Comparison of ENCODE assay signal across 8 cellular contexts in the genomic region with DNA sequence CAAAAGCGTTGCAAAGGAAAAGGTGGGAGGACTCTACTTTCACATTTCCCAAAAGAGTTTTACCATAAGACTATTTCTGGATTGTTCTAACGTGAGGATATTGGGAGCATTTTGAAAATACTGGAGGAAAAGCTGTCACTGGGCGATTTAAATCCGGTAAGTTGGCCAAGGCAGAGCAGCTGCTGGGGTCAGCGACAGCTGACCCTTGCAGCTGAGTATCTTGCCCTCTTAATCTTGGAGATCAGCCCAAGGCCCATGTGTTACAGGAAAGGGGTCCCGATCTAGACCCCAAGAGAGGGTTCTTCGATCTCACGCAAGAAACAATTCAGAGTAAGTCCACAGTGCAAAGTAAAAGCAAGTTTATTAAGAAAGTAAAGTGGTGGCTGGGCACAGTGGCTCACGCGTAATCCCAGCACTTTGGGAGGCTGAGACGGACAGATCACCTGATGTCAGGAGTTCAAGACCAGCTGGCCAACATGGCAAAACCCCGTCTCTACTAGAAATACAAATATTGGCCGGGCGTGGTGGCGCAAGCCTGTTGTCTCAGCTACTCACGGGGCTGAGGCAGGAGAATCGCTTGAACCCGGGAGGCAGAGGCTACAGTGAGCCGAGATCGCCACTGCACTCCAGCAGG. TPM values are rescaled to one million over a fixed set of nuclear protein-coding genes. Genes with fewer than 3 reads are reported as not detected.
DNase-seq lines count a peak whose midpoint lies in the region; ATAC-seq and TF ChIP-seq lines count a peak whose summit lies in the region.

No MANE protein-coding gene starts in this region.

- WGBS in mammary epithelial cell (ENCODE audit: low coverage, missing lambda C conversion rate) = 86% methylated on average over 18 of the region's 20 CpGs
- WGBS in upper lobe of left lung, 2 donors = 15 to 18% methylated on average over 18 to 20 of the region's 20 CpGs

- H3K27ac ChIP-seq in mammary epithelial cell (ENCODE audit: insufficient read depth, low read depth, low read length) (peak overlapping the region; percentile 56), upper lobe of left lung (peak overlapping the region; percentile 90 to 92 (median 90))

- H3K27me3 ChIP-seq in mammary epithelial cell (ENCODE audit: insufficient read depth, low read length) = no peaks in the 10 kb centered on the region
- no peaks in the 10 kb centered on the region for H3K27me3 ChIP-seq in upper lobe of left lung

- H3K9me3 Mint-ChIP-seq in activated T-cell treated with anti-CD3 and anti-CD28 coated beads, Interleukin-2, amount 50 U/mL, for 4 hours = peaks cover under 1% of the 10 kb centered on the region
- peaks cover 2% of the 10 kb centered on the region for H3K9me3 Mint-ChIP-seq in memory B cell

- TF ChIP-seq CTCF in mammary epithelial cell (conservative IDR thresholded peaks at IDR 0.05 in 1 of 2, IDR thresholded peaks at IDR 0.05 in 1 of 2; ENCODE audit: extremely low read depth in 1 of 2, insufficient read depth in 1 of 2, low read depth in 1 of 2, low read length in 2 of 2) = no peak
- TF ChIP-seq CTCF in upper lobe of left lung (IDR thresholded peaks at IDR 0.05) = no peak

- H3K9me3 ChIP-seq in mammary epithelial cell (replicated peaks; ENCODE audit: insufficient read depth, low read length) (no peaks in the 10 kb centered on the region), upper lobe of left lung (no peaks in the 10 kb centered on the region)

- TF ChIP-seq EP300 in upper lobe of left lung (IDR thresholded peaks at IDR 0.05) = no peak

- intact Hi-C loops in mammary epithelial cell (cut with micrococcal nuclease) = loop anchor here (1.0 to 5.0 kb wide), 4 partner anchors 41 to 146 kb away; no protein-coding TSS in a partner anchor

- H4K20me1 ChIP-seq in mammary epithelial cell (ENCODE audit: insufficient read depth, low read length) = no peaks in the 10 kb centered on the region

- H3K4me2 ChIP-seq in mammary epithelial cell (ENCODE audit: insufficient read depth, low read depth, low read length) = peak overlapping the region; percentile 95

- no peak for ATAC-seq in activated T-cell treated with anti-CD3 and anti-CD28 coated beads, Interleukin-2, amount 50 U/mL, for 4 hours
- ATAC-seq in memory B cell (ENCODE audit: low read depth) (no peak), upper lobe of left lung (ENCODE audit: low FRiP score in 2 of 2) (no peak), HG02763 (IDR thresholded peaks at IDR 0.05; ENCODE audit: unreplicated experiment) (no peak), HG02981 (IDR thresholded peaks at IDR 0.05; ENCODE audit: unreplicated experiment) (no peak), GM21825 (IDR thresholded peaks at IDR 0.05; ENCODE audit: unreplicated experiment) (no peak)

- DNase-seq in activated T-cell treated with anti-CD3 and anti-CD28 coated beads, Interleukin-2, amount 50 U/mL, for 4 hours = no peak
- no peak for DNase-seq in activated T-cell treated with anti-CD3 and anti-CD28 coated beads, Interleukin-2, amount 50 U/mL, for 1 hour
- DNase-seq in mammary epithelial cell = no peak
- DNase-seq in memory B cell (ENCODE audit: low spot score in 2 of 2) = no peak
- DNase-seq in upper lobe of left lung = peak in 1 of 2 donors; percentile 64

- H3K9ac ChIP-seq in mammary epithelial cell (ENCODE audit: insufficient read depth, low read length) = peak overlapping the region; percentile 71

- CTCF ChIA-PET in mammary epithelial cell (lab: Charles Lee; ENCODE audit: low non-redundant PET) = interaction anchor here (0.6 to 0.8 kb wide), 8 partner anchors 19 to 452 kb away, joined by 3 to 7 read pairs (median 4); no protein-coding TSS in a partner anchor

- H3K79me2 ChIP-seq in mammary epithelial cell (ENCODE audit: insufficient read depth, low read length) = peaks cover 31% of the 10 kb centered on the region

- H2AFZ ChIP-seq in mammary epithelial cell (ENCODE audit: low read depth, low read length) = peak overlapping the region; percentile 92

- TF ChIP-seq POLR2A in upper lobe of left lung (IDR thresholded peaks at IDR 0.05) = peak in 1 of 4 donors; percentile 18

- dilution Hi-C loops in mammary epithelial cell (cut with HindIII; ENCODE audit: low sequenced_read_pairs) = no loop called here

- H3K27me3 Mint-ChIP-seq in activated T-cell treated with anti-CD3 and anti-CD28 coated beads, Interleukin-2, amount 50 U/mL, for 4 hours (ENCODE audit: low read depth) = no peaks in the 10 kb centered on the region
- H3K27me3 Mint-ChIP-seq in memory B cell = no peaks in the 10 kb centered on the region

- H3K4me3 ChIP-seq in mammary epithelial cell (replicated peaks in 1 of 3; ENCODE audit: insufficient read depth in 1 of 3, low read depth in 2 of 3, low read length in 3 of 3) (peak overlapping the region; percentile 66 to 88 (median 70)), upper lobe of left lung (peak overlapping the region; percentile 68 to 94 (median 79))

- BruUV-seq in mammary epithelial cell (replicated peaks; lab: Mats Ljungman, UMichigan) = no TSS peak

- H3K27ac Mint-ChIP-seq in memory B cell = peak overlapping the region; percentile 94

- in situ Hi-C loops in mammary epithelial cell (cut with MboI; ENCODE audit: low sequenced_read_pairs in 2 of 2) = loop anchor here in 1 of 2 donors (5.0 to 10.0 kb wide), 2 partner anchors 125 to 173 kb away; no protein-coding TSS in a partner anchor

- no peaks in the 10 kb centered on the region for H3K36me3 Mint-ChIP-seq in activated T-cell treated with anti-CD3 and anti-CD28 coated beads, Interleukin-2, amount 50 U/mL, for 4 hours (ENCODE audit: insufficient read depth)
- peaks cover 11% of the 10 kb centered on the region for H3K36me3 Mint-ChIP-seq in memory B cell

- H3K36me3 ChIP-seq in mammary epithelial cell (ENCODE audit: insufficient read depth, low read length) = no peaks in the 10 kb centered on the region
- H3K36me3 ChIP-seq in upper lobe of left lung = no peaks in the 10 kb centered on the region

- H3K4me3 Mint-ChIP-seq in activated T-cell treated with anti-CD3 and anti-CD28 coated beads, Interleukin-2, amount 50 U/mL, for 4 hours = peak overlapping the region; percentile 83
- H3K4me3 Mint-ChIP-seq in memory B cell = peak overlapping the region; percentile 97

- H3K4me1 ChIP-seq in mammary epithelial cell (ENCODE audit: insufficient read depth, low read length) (peaks cover 63% of the 10 kb centered on the region), upper lobe of left lung (peaks cover 37 to 60% (median 41%) of the 10 kb centered on the region in 4 donors)

- H3K4me1 Mint-ChIP-seq in activated T-cell treated with anti-CD3 and anti-CD28 coated beads, Interleukin-2, amount 50 U/mL, for 4 hours (ENCODE audit: low read depth) = peaks cover 52% of the 10 kb centered on the region
- H3K4me1 Mint-ChIP-seq in memory B cell = peaks cover 52% of the 10 kb centered on the region

RNA-seq across cellular contexts. Expression of a gene that starts 1.0 kb away (rescaled TPM):
- total RNA-seq in activated T-cell treated with anti-CD3 and anti-CD28 coated beads, Interleukin-2, amount 50 U/mL, for 4 hours = 1 to 10 TPM; 3.6 to 5.3 (median 4.4) TPM
- total RNA-seq in mammary epithelial cell (10 to 100 TPM; 12.0 to 25.1 TPM), upper lobe of left lung (100 to 1,000 TPM in 2 of 6 donors, 10 to 100 TPM in 4; 54.5 to 162 (median 83.8) TPM)
- 13.0 TPM for polyA plus RNA-seq in mammary epithelial cell
- polyA minus RNA-seq in mammary epithelial cell = 2.9 TPM
